Comparison of ENCODE assay signal across 8 cellular contexts in genomic region chr19:43983912-43984686, GRCh38. TPM values are rescaled to one million over a fixed set of nuclear protein-coding genes. Genes with fewer than 3 reads are reported as not detected.
DNase-seq lines count a peak whose midpoint lies in the region; ATAC-seq and TF ChIP-seq lines count a peak whose summit lies in the region.

ZNF155 (plus strand) TSS chr19:43984188; CDS start chr19:43988544, 4,356 bp downstream.

- peak within 1 kb of the TSS; percentile 15 for H3K27ac ChIP-seq in layer of hippocampus (ENCODE audit: low read depth, low read length)

- DNase-seq in NCI-H460 (ENCODE audit: extremely low read depth, low read depth) (peak; percentile 90), dedifferentiated amniotic fluid mesenchymal stem cell (ENCODE audit: extremely low spot score) (peak; percentile 97), NCI-H1105 treated with DMSO at 0.1 percent for 48 hours (lab: John Stamatoyannopoulos, UW) (no peak)
- DNase-seq in activated CD4-positive, alpha-beta T cell treated with anti-CD3 and anti-CD28 coated beads for 4 hours: peak; percentile 65 to 72
- DNase-seq in stimulated activated CD4-positive, alpha-beta T cell treated with anti-CD3 and anti-CD28 coated beads, Interleukin-15, amount 100 ng/mL, for 48 hours (ENCODE audit: low read depth in 2 of 2): peak; percentile 53 to 55

- peak; percentile 76 for ATAC-seq in HG03135 (IDR thresholded peaks at IDR 0.05; ENCODE audit: unreplicated experiment)

- H3K27me3 ChIP-seq in layer of hippocampus (ENCODE audit: control insufficient read depth, insufficient read depth, low read length): no peaks in the 10 kb centered on the region

- peak; percentile 42 for TF ChIP-seq POLR2A in GM18526 (IDR thresholded peaks at IDR 0.05; ENCODE audit: extremely low read depth, insufficient read length)

RNA-seq across cellular contexts. Expression of gene ZNF155, which starts in this region (rescaled TPM):
- total RNA-seq in NCI-H460 (2014; rRNA removed; shearing (Covaris generic)): 6.1 and 6.6 TPM in 2 replicates
- polyA plus RNA-seq in NCI-H460 (2014; cell fraction: nucleus; rRNA removed): 12.9 and 17.1 TPM in 2 replicates
